In genomic region chr9:131678499-131679111, GRCh38 we compare ENCODE assay signal across 8 cellular contexts.
DNase-seq lines count a peak whose midpoint lies in the region; ATAC-seq and TF ChIP-seq lines count a peak whose summit lies in the region.

No MANE protein-coding gene starts in this region.

- peak; percentile 43 for ATAC-seq in GM19328 (IDR thresholded peaks at IDR 0.05; ENCODE audit: unreplicated experiment)
- ATAC-seq in HG03442 (IDR thresholded peaks at IDR 0.05; ENCODE audit: unreplicated experiment) = peak; percentile 77
- peak; percentile 95 for ATAC-seq in Right ventricle myocardium superior (ENCODE audit: poor library complexity)

- no peaks in the 10 kb centered on the region for H3K36me3 ChIP-seq in BJ (ENCODE audit: control insufficient read depth, insufficient read depth, low read length)

- intact Hi-C loops in Right ventricle myocardium superior (cut with DNase I) = no loop called here

- POLR2A ChIA-PET in BJ (lab: Charles Lee) = interaction anchor here (0.6 to 1.4 kb wide), 5 partner anchors 20 to 885 kb away, joined by 3 to 9 read pairs (median 5); no protein-coding TSS in a partner anchor

- no peak overlapping the region for H3K4me3 ChIP-seq in BJ (ENCODE audit: low read depth, low read length)

- CTCF ChIA-PET in BJ (lab: Yijun Ruan, JAX) = interaction anchor here (0.7 to 3.8 kb wide), 12 partner anchors 10 to 87 kb away, joined by 3 to 24 read pairs (median 7); partner anchors contain the start of gene RAPGEF1

- peak; percentile 92 for DNase-seq in BJ (ENCODE audit: low read depth)
- peak; percentile 83 for DNase-seq in SHP77 treated with DMSO at 0.1 percent for 48 hours (lab: John Stamatoyannopoulos, UW)
- DNase-seq in activated naive CD4-positive, alpha-beta T cell treated with Interleukin-2 at 50 U/mL for 16 hours = peak; percentile 85
- DNase-seq in Right ventricle myocardium superior = peak; percentile 79
- DNase-seq in renal cortical epithelial cell (ENCODE audit: low read depth) = peak; percentile 96
- DNase-seq in NCI-H1436 treated with DMSO at 0.1 percent for 48 hours (lab: John Stamatoyannopoulos, UW) = no peak

- no peaks in the 10 kb centered on the region for H3K27me3 ChIP-seq in BJ (ENCODE audit: control insufficient read depth, insufficient read depth, low read length)

- peak; percentile 7; the same call in 1 of the 2 replicates for TF ChIP-seq CTCF in BJ (IDR thresholded peaks at IDR 0.05; ENCODE audit: insufficient read depth, low read depth, low read length)

Comparison
In these comparisons a context has a peak if more than half of its experiments do, and no peak if none do; other contexts are left out.
1. ATAC-seq: peak in every context shown above with its lines; median percentile 95 in Right ventricle myocardium superior; 77 in HG03442; 43 in GM19328.